10 cellular contexts compared by ENCODE assay signal in genomic region chr14:68369289-68369925, GRCh38.
A peak's percentile ranks its signal among the peaks of the same experiment; 100 is the strongest.
DNase-seq lines count a peak whose midpoint lies in the region; ATAC-seq, FAIRE-seq and TF ChIP-seq lines count a peak whose summit lies in the region.
"Had no signal": no experiment of that assay in that cellular context is flagged by ENCODE, and none has a peak within 500 bp of the region (broad histone marks: within the 10 kb centered on the region; RNA-seq: fewer than 3 reads in every experiment).

No MANE protein-coding gene starts in this region.

- H3K9me3 Mint-ChIP-seq in naive B cell = peaks cover 0 to 12% (median 2%) of the 10 kb centered on the region in 7 donors

- H3K4me1 Mint-ChIP-seq in naive B cell = peaks cover 70 to 97% (median 82%) of the 10 kb centered on the region in 3 donors

- POLR2A ChIA-PET in IMR-90 (lab: Charles Lee; ENCODE audit: unreplicated experiment) = no interaction called here

- no peak for TF ChIP-seq POLR2A in GM12892 (IDR thresholded peaks at IDR 0.05; ENCODE audit: low read depth, low read length)
- TF ChIP-seq POLR2A in IMR-90 (IDR thresholded peaks at IDR 0.05; ENCODE audit: low read depth, low read length) = no peak

- H3K36me3 ChIP-seq in IMR-90 (ENCODE audit: control insufficient read depth, insufficient read depth, low read length) = no peaks in the 10 kb centered on the region

- no peak overlapping the region for H2BK120ac ChIP-seq in IMR-90 (ENCODE audit: low read depth, low read length)

- 0 out of 2 replicates have a peak overlapping the region, but pooled peaks have one; percentile 0 for H3K14ac ChIP-seq in IMR-90 (replicated peaks; ENCODE audit: low read depth, low read length)

- peak overlapping the region; percentile 81 to 96 (median 92) for H3K27ac Mint-ChIP-seq in naive B cell

- no peaks in the 10 kb centered on the region for H3K27me3 Mint-ChIP-seq in naive B cell

- dilution Hi-C loops in IMR-90 (cut with HindIII; ENCODE audit: low sequenced_read_pairs, unreplicated experiment) = no loop called here

- no peak overlapping the region for H3K9ac ChIP-seq in IMR-90 (ENCODE audit: low read depth, low read length)

- no peak overlapping the region for H4K91ac ChIP-seq in IMR-90 (ENCODE audit: insufficient read depth, low read depth, low read length)

- H3K9me1 ChIP-seq in IMR-90 (ENCODE audit: insufficient read depth, low read length) = peaks cover 5% of the 10 kb centered on the region

- H2AFZ ChIP-seq in IMR-90 (replicated peaks; ENCODE audit: low read length, poor library complexity) = no peak overlapping the region

- no peak overlapping the region for H2BK15ac ChIP-seq in IMR-90 (ENCODE audit: low read depth, low read length)

- DNase-seq in GM12892 (ENCODE audit: insufficient read length) = no peak
- no peak for DNase-seq in IMR-90
- DNase-seq in naive B cell = peak; percentile 13
- DNase-seq in SIG-M5 (lab: John Stamatoyannopoulos, UW) = no peak
- no peak for DNase-seq in KG1 (lab: John Stamatoyannopoulos, UW)
- no peak for DNase-seq in globus pallidus (ENCODE audit: low spot score)
- DNase-seq in NCI-H2227 (lab: John Stamatoyannopoulos, UW; ENCODE audit: unreplicated experiment) = no peak

- in situ Hi-C loops in IMR-90 (cut with MboI; ENCODE audit: low sequenced_read_pairs) = no loop called here

- TF ChIP-seq CTCF in IMR-90 (conservative IDR thresholded peaks at IDR 0.05; ENCODE audit: low read depth, low read length) = no peak

- no peaks in the 10 kb centered on the region for H3K27me3 ChIP-seq in IMR-90 (ENCODE audit: control insufficient read depth, insufficient read depth, low read length)

- H4K5ac ChIP-seq in IMR-90 (ENCODE audit: low read depth, low read length) = no peak overlapping the region

- intact Hi-C loops in IMR-90 (cut with micrococcal nuclease) = no loop called here

- H3K36me3 Mint-ChIP-seq in naive B cell = no peaks in the 10 kb centered on the region

- no peak overlapping the region for H3K56ac ChIP-seq in IMR-90 (ENCODE audit: extremely low read depth, insufficient read depth, low read length)

- H3K23ac ChIP-seq in IMR-90 (ENCODE audit: low read depth, low read length) = no peak overlapping the region

- peak overlapping the region; percentile 28 to 83 (median 64) for H3K4me3 Mint-ChIP-seq in naive B cell

- H3K79me1 ChIP-seq in IMR-90 (ENCODE audit: low read depth in 1 of 2, low read length in 2 of 2) = peaks cover 0 to 4% of the 10 kb centered on the region in 2 experiments; a peak in 1 of 4 replicates

- no TSS peak for BruUV-seq in IMR-90 (replicated peaks; lab: Mats Ljungman, UMichigan)

- H2BK20ac ChIP-seq in IMR-90 (ENCODE audit: low read depth, low read length) = no peak overlapping the region

- WGBS in IMR-90 (ENCODE audit: extremely low coverage in 2 of 2, insufficient read length in 1 of 2), 2 experiments = 92% methylated on average over 2 of the region's 6 CpGs; no CpG with 5 or more reads in 1 of the 2 experiments

- no peak overlapping the region for H3K4ac ChIP-seq in IMR-90 (ENCODE audit: low read depth, low read length)

- no peak overlapping the region for H2BK5ac ChIP-seq in IMR-90 (ENCODE audit: low read depth, low read length, poor library complexity, severe bottlenecking)

- no peak overlapping the region for H3K27ac ChIP-seq in IMR-90 (ENCODE audit: insufficient read depth, low read length)
- H3K27ac ChIP-seq: HL-60, SK-N-MC had no signal

- no peak overlapping the region for H3K4me3 ChIP-seq in IMR-90 (ENCODE audit: insufficient read depth, low read depth, low read length)
- H3K4me3 ChIP-seq: SK-N-MC had no signal

- no peak overlapping the region for H3K4me2 ChIP-seq in IMR-90 (ENCODE audit: low read depth, low read length)

- no peak overlapping the region; the same call in 1 of the 2 replicates for H3K18ac ChIP-seq in IMR-90 (ENCODE audit: low read depth, low read length)

- H4K20me1 ChIP-seq in IMR-90 (ENCODE audit: insufficient read depth, low read length) = no peaks in the 10 kb centered on the region

- H3K4me1 ChIP-seq in IMR-90 (ENCODE audit: control insufficient read depth, insufficient read depth, low read length) = peaks cover 7% of the 10 kb centered on the region

- ATAC-seq in GM21381 (IDR thresholded peaks at IDR 0.05; ENCODE audit: unreplicated experiment) = peak; percentile 44
- no peak for ATAC-seq in IMR-90 (ENCODE audit: low read depth)
- ATAC-seq in naive B cell (ENCODE audit: low read depth in 2 of 2) = no peak

- no peaks in the 10 kb centered on the region for H3K9me3 ChIP-seq in IMR-90 (ENCODE audit: control insufficient read depth, insufficient read depth, low read length)

- CTCF ChIA-PET in IMR-90 (lab: Yijun Ruan, JAX) = interaction anchor here (0.6 kb wide), 1 partner anchor 425 kb away, joined by 7 read pairs; no protein-coding TSS in a partner anchor

- TF ChIP-seq RAD21 in IMR-90 (IDR thresholded peaks at IDR 0.05; ENCODE audit: low read length) = no peak

- H2AK9ac ChIP-seq in IMR-90 (replicated peaks; ENCODE audit: low read depth, low read length, poor library complexity) = no peak overlapping the region

- H2AK5ac ChIP-seq in IMR-90 (ENCODE audit: low read depth, low read length) = no peak overlapping the region

- H4K8ac ChIP-seq in IMR-90 (ENCODE audit: low read depth in 2 of 2, low read length in 2 of 2) = no peak overlapping the region

- FAIRE-seq in GM12892 (lab: Jason Lieb, UNC) = peak; percentile 93

TF ChIP-seq in IMR-90, 13 proteins besides CTCF, POLR2A, EP300 and RAD21:
- TF ChIP-seq MAZ (IDR thresholded peaks at IDR 0.05; ENCODE audit: borderline replicate concordance, low read depth, low read length) = no peak
- no peak for TF ChIP-seq RCOR1 (IDR thresholded peaks at IDR 0.05; ENCODE audit: insufficient replicate concordance, low read length)
- TF ChIP-seq NFE2L2 (IDR thresholded peaks at IDR 0.05; ENCODE audit: low read depth, low read length) = no peak
- TF ChIP-seq BHLHE40 (IDR thresholded peaks at IDR 0.05; ENCODE audit: low read depth, low read length) = no peak
- TF ChIP-seq SMC3 (IDR thresholded peaks at IDR 0.05; ENCODE audit: low read depth, low read length) = no peak
- TF ChIP-seq MAFK (IDR thresholded peaks at IDR 0.05; ENCODE audit: low read depth, low read length) = no peak
- TF ChIP-seq CHD1 (IDR thresholded peaks at IDR 0.05; ENCODE audit: low read depth, low read length) = no peak
- no peak for TF ChIP-seq MXI1 (IDR thresholded peaks at IDR 0.05; ENCODE audit: borderline replicate concordance, low read depth, low read length)
- TF ChIP-seq FOS (IDR thresholded peaks at IDR 0.05; ENCODE audit: low read depth, low read length) = no peak
- no peak for TF ChIP-seq RFX5 (IDR thresholded peaks at IDR 0.05; ENCODE audit: low read depth, low read length)
- no peak for TF ChIP-seq CEBPB (IDR thresholded peaks at IDR 0.05; ENCODE audit: low read depth, low read length)
- no peak for TF ChIP-seq USF2 (IDR thresholded peaks at IDR 0.05; ENCODE audit: low read depth, low read length)
- no peak for TF ChIP-seq ELK1 (IDR thresholded peaks at IDR 0.05; ENCODE audit: borderline replicate concordance, low read depth, low read length)
